ENCODE assay signal across 3 cellular contexts in the genomic region with DNA sequence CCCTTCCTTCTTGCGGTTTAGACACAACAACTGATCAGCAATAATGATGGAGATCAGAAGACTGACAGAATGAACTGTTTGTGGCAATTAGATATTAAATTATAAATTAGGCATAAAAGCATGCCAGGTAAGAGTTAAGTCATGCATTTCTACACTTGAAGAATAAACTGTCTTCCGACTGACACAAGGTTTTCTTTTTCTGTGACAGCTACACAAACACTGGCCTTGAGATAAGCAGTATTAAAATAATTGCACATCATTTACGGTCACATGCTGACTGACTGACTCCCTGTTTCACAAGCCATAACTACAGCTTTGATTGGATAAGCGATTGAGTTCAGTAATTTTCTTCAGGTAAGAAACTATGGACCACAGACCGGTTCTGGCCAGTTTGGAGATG.
"Had no signal": no experiment of that assay in that cellular context is flagged by ENCODE, and none has a peak within 500 bp of the region (broad histone marks: within the 10 kb centered on the region; RNA-seq: fewer than 3 reads in every experiment).

No MANE protein-coding gene starts in this region.

- ATAC-seq: GM12878 had no signal

- H3K4me3 ChIP-seq: GM12878 had no signal

- DNase-seq: GDM1, GF-D8 had no signal
